In genomic region chr1:108049083-108049819, GRCh38 we compare ENCODE assay signal across 1 cellular context.
TF ChIP-seq lines count a peak whose summit lies in the region.

No MANE protein-coding gene starts in this region.

TF ChIP-seq in GM12878, 131 proteins besides CTCF, POLR2A, EP300 and RAD21 (continued from another document):
- TF ChIP-seq, protein P1, sequence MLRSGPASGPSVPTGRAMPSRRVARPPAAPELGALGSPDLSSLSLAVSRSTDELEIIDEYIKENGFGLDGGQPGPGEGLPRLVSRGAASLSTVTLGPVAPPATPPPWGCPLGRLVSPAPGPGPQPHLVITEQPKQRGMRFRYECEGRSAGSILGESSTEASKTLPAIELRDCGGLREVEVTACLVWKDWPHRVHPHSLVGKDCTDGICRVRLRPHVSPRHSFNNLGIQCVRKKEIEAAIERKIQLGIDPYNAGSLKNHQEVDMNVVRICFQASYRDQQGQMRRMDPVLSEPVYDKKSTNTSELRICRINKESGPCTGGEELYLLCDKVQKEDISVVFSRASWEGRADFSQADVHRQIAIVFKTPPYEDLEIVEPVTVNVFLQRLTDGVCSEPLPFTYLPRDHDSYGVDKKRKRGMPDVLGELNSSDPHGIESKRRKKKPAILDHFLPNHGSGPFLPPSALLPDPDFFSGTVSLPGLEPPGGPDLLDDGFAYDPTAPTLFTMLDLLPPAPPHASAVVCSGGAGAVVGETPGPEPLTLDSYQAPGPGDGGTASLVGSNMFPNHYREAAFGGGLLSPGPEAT (IDR thresholded peaks at IDR 0.05; ENCODE audit: low read depth): no peak
TF ChIP-seq in GM12878: peak in this region for 0.
